Comparison of ENCODE assay signal across 11 cellular contexts in genomic region chr7:106108988-106109387, GRCh38. TPM values are rescaled to one million over a fixed set of nuclear protein-coding genes. Genes with fewer than 3 reads are reported as not detected.
DNase-seq lines count a peak whose midpoint lies in the region; ATAC-seq and TF ChIP-seq lines count a peak whose summit lies in the region.
"Had no signal": no experiment of that assay in that cellular context is flagged by ENCODE, and none has a peak within 500 bp of the region (broad histone marks: within the 10 kb centered on the region; RNA-seq: fewer than 3 reads in every experiment).

No MANE protein-coding gene starts in this region.

- DNase-seq in LNCaP clone FGC (ENCODE audit: low read depth) (no peak), cerebellar cortex (ENCODE audit: low spot score) (peak; percentile 17), progenitor cell of endocrine pancreas (ENCODE audit: low spot score, unreplicated experiment) (no peak), AG08396 (ENCODE audit: low spot score) (no peak)
- DNase-seq: esophagus squamous epithelium, lower lobe of right lung, stomach had no signal

- peak overlapping the region; percentile 37 for H3K4me3 ChIP-seq in LNCaP clone FGC (ENCODE audit: low read depth, low read length)
- H3K4me3 ChIP-seq: lower lobe of right lung had no signal

- peaks cover 21% of the 10 kb centered on the region for H3K4me1 ChIP-seq in ES-I3 (ENCODE audit: insufficient read depth, low read length)

- H3K4me1 Mint-ChIP-seq in progenitor cell of endocrine pancreas (ENCODE audit: low read depth), result peaks cover 28% of the 10 kb centered on the region

- H3K36me3 Mint-ChIP-seq in progenitor cell of endocrine pancreas (ENCODE audit: insufficient read depth), result peaks cover 2% of the 10 kb centered on the region

- TF ChIP-seq POLR2A in GM18505 (IDR thresholded peaks at IDR 0.05; ENCODE audit: borderline replicate concordance, extremely low read depth, insufficient read depth, insufficient read length), result no peak

- no peak overlapping the region for H3K27ac Mint-ChIP-seq in progenitor cell of endocrine pancreas

- no peaks in the 10 kb centered on the region for H3K27me3 Mint-ChIP-seq in progenitor cell of endocrine pancreas

- H3K9me3 Mint-ChIP-seq in progenitor cell of endocrine pancreas (ENCODE audit: low read depth), result no peaks in the 10 kb centered on the region

- H3K9ac ChIP-seq in ES-I3 (ENCODE audit: low read depth, low read length), result peak overlapping the region; percentile 1; the same call in 1 of the 2 replicates

- no peaks in the 10 kb centered on the region for H3K36me3 ChIP-seq in ES-I3 (ENCODE audit: insufficient read depth, low read length)
- H3K36me3 ChIP-seq: lower lobe of right lung had no signal

- peak overlapping the region; percentile 0 for H3K4me3 Mint-ChIP-seq in progenitor cell of endocrine pancreas (ENCODE audit: low read depth)

- TF ChIP-seq CTCF in LNCaP clone FGC (IDR thresholded peaks at IDR 0.05; ENCODE audit: control insufficient read depth, extremely low read depth, insufficient read depth), result no peak
- no peak for TF ChIP-seq CTCF in progenitor cell of endocrine pancreas (IDR thresholded peaks at IDR 0.05; ENCODE audit: unreplicated experiment)

- ATAC-seq in GM21576 (IDR thresholded peaks at IDR 0.05; ENCODE audit: unreplicated experiment), result no peak
- no peak for ATAC-seq in GM18505 (IDR thresholded peaks at IDR 0.05; ENCODE audit: unreplicated experiment)
- no peak for ATAC-seq in GM18520 (IDR thresholded peaks at IDR 0.05; ENCODE audit: unreplicated experiment)
- ATAC-seq: lower lobe of right lung had no signal

- H3K9me3 ChIP-seq in ES-I3 (ENCODE audit: control insufficient read depth, insufficient read depth, low read length), result no peaks in the 10 kb centered on the region
- H3K9me3 ChIP-seq: esophagus squamous epithelium, lower lobe of right lung, stomach had no signal

RNA-seq across cellular contexts. Expression of gene SYPL1, which starts 3.1 kb away (rescaled TPM):
- total RNA-seq in progenitor cell of endocrine pancreas, result 52.8 and 60.3 TPM in 2 replicates
